ENCODE assay signal across 8 cellular contexts in the genomic region with DNA sequence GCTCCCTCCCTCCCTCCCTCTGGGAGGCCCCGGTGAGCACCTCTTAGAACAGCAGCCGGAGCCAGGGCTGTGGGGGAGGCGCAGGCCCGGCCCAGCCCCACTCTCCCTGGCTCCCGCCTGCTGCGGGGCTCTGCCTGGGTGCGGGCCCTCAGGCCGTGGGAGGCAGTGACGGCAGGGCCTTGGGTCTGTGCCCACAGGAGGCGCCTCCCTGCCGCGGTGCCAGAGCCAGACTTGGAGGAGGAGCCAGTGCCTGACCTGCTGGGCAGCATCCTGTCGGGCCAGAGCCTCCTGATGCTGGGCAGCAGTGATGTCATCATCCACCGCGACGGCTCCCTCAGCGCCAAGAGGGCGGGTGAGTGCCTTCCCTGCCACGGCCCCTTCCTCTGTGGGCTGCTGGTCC. TPM values are rescaled to one million over a fixed set of nuclear protein-coding genes. Genes with fewer than 3 reads are reported as not detected.
A peak's percentile ranks its signal among the peaks of the same experiment; 100 is the strongest.
DNase-seq lines count a peak whose midpoint lies in the region; ATAC-seq, FAIRE-seq and TF ChIP-seq lines count a peak whose summit lies in the region.
"Had no signal": no experiment of that assay in that cellular context is flagged by ENCODE, and none has a peak within 500 bp of the region (broad histone marks: within the 10 kb centered on the region; RNA-seq: fewer than 3 reads in every experiment).

No MANE protein-coding gene starts in this region.

- peaks cover 19% of the 10 kb centered on the region for H3K36me3 ChIP-seq in mucosa of descending colon (ENCODE audit: low read depth)
- peaks cover 69% of the 10 kb centered on the region for H3K36me3 ChIP-seq in endodermal cell (ENCODE audit: control insufficient read depth, insufficient read depth, low read length)

- no peaks in the 10 kb centered on the region for H3K27me3 ChIP-seq in endodermal cell (ENCODE audit: control insufficient read depth, insufficient read depth, low read length, poor library complexity, severe bottlenecking)

- H3K36me3 Mint-ChIP-seq in endodermal cell (ENCODE audit: low read depth) = peaks cover 59% of the 10 kb centered on the region

- intact Hi-C loops in mucosa of descending colon (cut with DNase I, micrococcal nuclease) = no loop called here

- no peak overlapping the region for H3K27ac Mint-ChIP-seq in endodermal cell
- H3K27ac Mint-ChIP-seq: activated B cell treated with CpG ODN at 0.5 μM for 24 hours had no signal

- H3K4me1 ChIP-seq in mucosa of descending colon (ENCODE audit: low read depth) (no peaks in the 10 kb centered on the region), endodermal cell (ENCODE audit: control insufficient read depth, insufficient read depth, low read length) (no peaks in the 10 kb centered on the region)

- H3K4me3 Mint-ChIP-seq in endodermal cell = no peak overlapping the region
- H3K4me3 Mint-ChIP-seq: activated B cell treated with CpG ODN at 0.5 μM for 24 hours had no signal

- H3K4me3 ChIP-seq in choroid plexus epithelial cell (ENCODE audit: low read depth, low read length) (no peak overlapping the region), mucosa of descending colon (no peak overlapping the region), endodermal cell (ENCODE audit: low read length) (no peak overlapping the region)

- no peak overlapping the region for H3K27ac ChIP-seq in endodermal cell (ENCODE audit: low read depth, low read length)

- peak; percentile 48 for FAIRE-seq in H54 (lab: Jason Lieb, UNC)

- no peaks in the 10 kb centered on the region for H3K9me3 ChIP-seq in mucosa of descending colon
- no peaks in the 10 kb centered on the region for H3K9me3 ChIP-seq in endodermal cell (ENCODE audit: control insufficient read depth, low read length)

- TF ChIP-seq POLR2A in H54 (IDR thresholded peaks at IDR 0.05; ENCODE audit: low read depth, low read length) = peak; percentile 41

- DNase-seq in H54 (ENCODE audit: insufficient read length, low spot score) (peak; percentile 99), choroid plexus epithelial cell (ENCODE audit: low read depth) (peak; percentile 31), mucosa of descending colon (peak in 2 of 3 donors; percentile 40 to 61), endodermal cell (no peak), GM10266 (ENCODE audit: extremely low spot score) (no peak)
- DNase-seq: activated B cell treated with CpG ODN at 0.5 μM for 24 hours, NCI-H524 had no signal

- TF ChIP-seq CTCF in choroid plexus epithelial cell (conservative IDR thresholded peaks at IDR 0.05; ENCODE audit: low read depth, low read length) = no peak
- TF ChIP-seq CTCF in mucosa of descending colon (IDR thresholded peaks at IDR 0.05) = no peak
- TF ChIP-seq CTCF in endodermal cell (conservative IDR thresholded peaks at IDR 0.05) = no peak
- no peak for TF ChIP-seq CTCF in GM10266 (IDR thresholded peaks at IDR 0.05; ENCODE audit: control insufficient read depth, insufficient read depth, low read depth, missing control alignments)

- ATAC-seq in mucosa of descending colon (peak; percentile 22), HG02763 (IDR thresholded peaks at IDR 0.05; ENCODE audit: unreplicated experiment) (no peak)

- no peaks in the 10 kb centered on the region for H3K4me1 Mint-ChIP-seq in endodermal cell
- H3K4me1 Mint-ChIP-seq: activated B cell treated with CpG ODN at 0.5 μM for 24 hours had no signal

- WGBS in endodermal cell (ENCODE audit: insufficient coverage in 1 of 2, insufficient read length in 1 of 2), 2 experiments = 94 to 96% methylated on average over 12 to 19 of the region's 19 CpGs

- H3K27me3 Mint-ChIP-seq in endodermal cell (ENCODE audit: insufficient read depth) = no peaks in the 10 kb centered on the region
- H3K27me3 Mint-ChIP-seq: activated B cell treated with CpG ODN at 0.5 μM for 24 hours had no signal

- H3K9ac ChIP-seq in endodermal cell (ENCODE audit: extremely low read depth, low read length, poor library complexity, severe bottlenecking) = no peak overlapping the region

- no peaks in the 10 kb centered on the region for H3K9me3 Mint-ChIP-seq in endodermal cell
- H3K9me3 Mint-ChIP-seq: activated B cell treated with CpG ODN at 0.5 μM for 24 hours had no signal

RNA-seq across cellular contexts. Expression of a gene that starts 9.5 kb away (rescaled TPM):
- 10 to 100 TPM; 26.9 to 36.1 (median 27.8) TPM for total RNA-seq in mucosa of descending colon
- total RNA-seq in endodermal cell = 10 to 100 TPM in 1 of 2 donors, 1 to 10 TPM in 1; 9.3 to 16.8 TPM
- polyA plus RNA-seq in endodermal cell (2013, experiment 1 of 2) = 12.8 TPM
- 12.0 TPM for polyA plus RNA-seq in endodermal cell (2013, experiment 2 of 2)

RNA-seq across cellular contexts. Expression of a gene that starts 18.5 kb away (rescaled TPM):
- total RNA-seq in mucosa of descending colon = 100 to 1,000 TPM; 195 to 549 (median 316) TPM
- under 1 TPM; 0.13 to 0.27 TPM for total RNA-seq in endodermal cell
- not detected for polyA plus RNA-seq in endodermal cell (2013, experiment 1 of 2)
- polyA plus RNA-seq in endodermal cell (2013, experiment 2 of 2) = not detected
- total RNA-seq: activated B cell treated with CpG ODN at 0.5 μM for 24 hours had no signal

RNA-seq across cellular contexts. Expression of a gene that starts 20.7 kb away (rescaled TPM):
- 1 to 10 TPM in 2 of 3 donors, not detected in 1; 1.0 TPM for total RNA-seq in mucosa of descending colon
- total RNA-seq in endodermal cell = 1 to 10 TPM; 3.9 to 6.1 TPM
- polyA plus RNA-seq in endodermal cell (2013, experiment 1 of 2) = not detected
- not detected for polyA plus RNA-seq in endodermal cell (2013, experiment 2 of 2)
- total RNA-seq: activated B cell treated with CpG ODN at 0.5 μM for 24 hours had no signal

RNA-seq across cellular contexts. Expression of a gene that starts 30.0 kb away (rescaled TPM):
- total RNA-seq in mucosa of descending colon (10 to 100 TPM; 35.0 to 40.2 (median 35.0) TPM), endodermal cell (10 to 100 TPM; 43.4 to 48.0 TPM)
- polyA plus RNA-seq in endodermal cell (2013, experiment 1 of 2) = 23.9 TPM
- 22.0 TPM for polyA plus RNA-seq in endodermal cell (2013, experiment 2 of 2)

RNA-seq across cellular contexts. Expression of a gene that starts 30.8 kb away (rescaled TPM):
- total RNA-seq in mucosa of descending colon = 1 to 10 TPM; 1.2 to 2.4 (median 1.8) TPM
- total RNA-seq in endodermal cell = 1 to 10 TPM; 1.8 to 2.7 TPM
- polyA plus RNA-seq in endodermal cell (2013, experiment 1 of 2) = 2.9 TPM
- 2.5 TPM for polyA plus RNA-seq in endodermal cell (2013, experiment 2 of 2)

Comparison
In these comparisons a context has a peak if more than half of its experiments do, and no peak if none do; other contexts are left out.
1. DNase-seq: peak in H54 (single experiment), choroid plexus epithelial cell (single experiment) and mucosa of descending colon (2 of 3); none in endodermal cell (single experiment) and GM10266 (single experiment).
2. RNA of a gene that starts 18.5 kb away (total RNA-seq): 195 to 549 TPM in mucosa of descending colon; 0.13 to 0.27 TPM in endodermal cell; every median in the first group is over 100 times any median in the second.